24 cellular contexts compared by ENCODE assay signal in genomic region chr12:25868193-25868592, GRCh38.
"Had no signal": no experiment of that assay in that cellular context is flagged by ENCODE, and none has a peak within 500 bp of the region (broad histone marks: within the 10 kb centered on the region; RNA-seq: fewer than 3 reads in every experiment).

No MANE protein-coding gene starts in this region.

- H3K4me3 ChIP-seq: stomach, suprapubic skin, testis, thoracic aorta, thyroid gland, tibial artery, tibial nerve, transverse colon, upper lobe of left lung, upper lobe of right lung, uterus, vagina had no signal

- H3K36me3 ChIP-seq: stomach, suprapubic skin, thoracic aorta, thyroid gland, tibial artery, tibial nerve, transverse colon, upper lobe of left lung, upper lobe of right lung, uterus, vagina had no signal

- DNase-seq: stimulated activated CD4-positive, alpha-beta T cell treated with anti-CD3 and anti-CD28 coated beads, Interleukin-2, amount 100 ng/mL, for 48 hours; stimulated activated CD4-positive, alpha-beta T cell treated with anti-CD3 and anti-CD28 coated beads, Interleukin-4, amount 100 ng/mL, for 1 hour; stimulated activated CD4-positive, alpha-beta T cell treated with anti-CD3 and anti-CD28 coated beads, Interleukin-4, amount 100 ng/mL, for 24 hours; stimulated activated CD4-positive, alpha-beta T cell treated with anti-CD3 and anti-CD28 coated beads, Interleukin-4, amount 100 ng/mL, for 4 hours; stimulated activated CD8-positive, alpha-beta memory T cell treated with anti-CD3 and anti-CD28 coated beads, Interleukin-4, amount 100 ng/mL, for 48 hours; stimulated activated naive B cell treated with anti-CD40 and anti-IgM and Interleukin-4, amounts not matched to agents 10 μg/mL and 1 μg/mL and 100 μg/mL, for 72 hours; stimulated activated naive CD4-positive, alpha-beta T cell; stimulated activated naive CD4-positive, alpha-beta T cell treated with Interleukin-2 at 50 U/mL for 16 hours; stimulated activated naive CD8-positive, alpha-beta T cell treated with anti-CD3 and anti-CD28 coated beads, Interleukin-15, amount 100 ng/mL, for 72 hours; stimulated activated naive CD8-positive, alpha-beta T cell treated with anti-CD3 and anti-CD28 coated beads, Interleukin-15, Interleukin-2, amounts not matched to agents 100 U/mL and 50 U/mL, for 24 hours; stomach; substantia nigra; testis; thyroid gland; tibial artery; transverse colon; upper lobe of left lung; upper lobe of right lung; uterus had no signal

- H3K27me3 ChIP-seq: stomach, suprapubic skin, testis, thyroid gland, tibial artery, tibial nerve, transverse colon, upper lobe of left lung, upper lobe of right lung, uterus, vagina had no signal

- H3K27ac ChIP-seq: stomach, suprapubic skin, testis, thoracic aorta, thyroid gland, tibial artery, tibial nerve, transverse colon, upper lobe of left lung, upper lobe of right lung, uterus, vagina had no signal

- H3K9me3 ChIP-seq: suprapubic skin, testis, thyroid gland, transverse colon, upper lobe of left lung, uterus had no signal

- H3K4me1 ChIP-seq: stomach, testis, thyroid gland, tibial artery, transverse colon, upper lobe of left lung, upper lobe of right lung, uterus, vagina had no signal

- FAIRE-seq: urothelium cell line had no signal
